In genomic region chr20:17969276-17969883, GRCh38 we compare ENCODE assay signal across 8 cellular contexts. TPM values are rescaled to one million over a fixed set of nuclear protein-coding genes. Genes with fewer than 3 reads are reported as not detected.
DNase-seq lines count a peak whose midpoint lies in the region; ATAC-seq and TF ChIP-seq lines count a peak whose summit lies in the region.

No MANE protein-coding gene starts in this region.

- H3K27ac ChIP-seq in VCaP: peak overlapping the region; percentile 100
- peak overlapping the region; percentile 12 to 65 for H3K27ac ChIP-seq in aorta (ENCODE audit: low read depth in 1 of 2, low read length in 2 of 2)

- H3K9me3 ChIP-seq in aorta (ENCODE audit: control insufficient read depth, low read length): no peaks in the 10 kb centered on the region

- H3K27ac Mint-ChIP-seq in IgD-negative memory B cell (peak overlapping the region; percentile 92 to 99 (median 98)), naive B cell (peak overlapping the region; percentile 96 to 99 (median 98))

- WGBS in aorta, 2 donors: 0% methylated on average over 29 of the region's 29 CpGs

- no peaks in the 10 kb centered on the region for H3K27me3 ChIP-seq in aorta (ENCODE audit: control insufficient read depth in 1 of 2, insufficient read depth in 2 of 2, low read length in 1 of 2)

- no peaks in the 10 kb centered on the region for H3K27me3 Mint-ChIP-seq in IgD-negative memory B cell
- H3K27me3 Mint-ChIP-seq in naive B cell: no peaks in the 10 kb centered on the region

- no peak for TF ChIP-seq CTCF in GM12865 (IDR thresholded peaks at IDR 0.05; ENCODE audit: insufficient read depth, low read depth, low read length, missing control alignments)
- TF ChIP-seq CTCF in VCaP (conservative IDR thresholded peaks at IDR 0.05): no peak
- no peak for TF ChIP-seq CTCF in epithelial cell of proximal tubule (conservative IDR thresholded peaks at IDR 0.05; ENCODE audit: low read depth, low read length)

- peak overlapping the region; percentile 95 to 99 (median 98) for H3K4me3 Mint-ChIP-seq in IgD-negative memory B cell
- peak overlapping the region; percentile 94 to 100 (median 96) for H3K4me3 Mint-ChIP-seq in naive B cell

- H3K4me1 Mint-ChIP-seq in IgD-negative memory B cell (peaks cover 40 to 49% (median 46%) of the 10 kb centered on the region in 3 donors), naive B cell (peaks cover 51 to 75% (median 66%) of the 10 kb centered on the region in 3 donors)

- no peaks in the 10 kb centered on the region for H3K36me3 Mint-ChIP-seq in IgD-negative memory B cell
- peaks cover 0 to 6% of the 10 kb centered on the region in 2 donors for H3K36me3 Mint-ChIP-seq in naive B cell

- no peaks in the 10 kb centered on the region for H3K4me1 ChIP-seq in aorta (ENCODE audit: control insufficient read depth in 1 of 2, insufficient read depth in 2 of 2, low read length in 2 of 2)

- no peaks in the 10 kb centered on the region for H3K36me3 ChIP-seq in aorta (ENCODE audit: control insufficient read depth in 1 of 2, insufficient read depth in 2 of 2, low read length in 1 of 2)

- intact Hi-C loops in aorta (cut with DNase I): loop anchor here in 1 of 2 donors (5.0 kb wide), 1 partner anchor 287 kb away; the partner anchor contains the start of gene RRBP1

- ATAC-seq in GM21619 (IDR thresholded peaks at IDR 0.05; ENCODE audit: unreplicated experiment) (peak; percentile 5), naive B cell (ENCODE audit: low read depth in 2 of 2) (no peak), aorta (ENCODE audit: low FRiP score) (peak; percentile 36)

- DNase-seq in GM12865 (ENCODE audit: low read depth) (peak; percentile 64), epithelial cell of proximal tubule (ENCODE audit: low read depth) (no peak), naive B cell (no peak), aorta (peak in 1 of 2 donors; percentile 53), mesenteric fat pad (ENCODE audit: low spot score) (no peak)

- H3K4me3 ChIP-seq in GM12865 (ENCODE audit: low read depth, low read length) (peak overlapping the region; percentile 78), epithelial cell of proximal tubule (ENCODE audit: low read depth, low read length) (peak overlapping the region; percentile 93), aorta (ENCODE audit: low read length in 2 of 2) (peak overlapping the region; percentile 64 to 86)

- H3K9me3 Mint-ChIP-seq in IgD-negative memory B cell (no peaks in the 10 kb centered on the region), naive B cell (no peaks in the 10 kb centered on the region)

RNA-seq across cellular contexts. Expression of gene MGME1, which starts 0.6 kb away (rescaled TPM):
- polyA plus RNA-seq in IgD-negative memory B cell: 29.2 TPM
- 15.2 and 23.7 TPM in 2 replicates for total RNA-seq in epithelial cell of proximal tubule
- 10 to 100 TPM; 16.3 to 99.1 (median 43.2) TPM for polyA plus RNA-seq in naive B cell (ENCODE audit: low read depth in 6 of 6)
- total RNA-seq in aorta: 10 to 100 TPM; 10.8 to 14.7 TPM
- 10 to 100 TPM in 1 of 2 donors, 1 to 10 TPM in 1; 8.8 to 13.4 TPM for polyA plus RNA-seq in aorta
- total RNA-seq in mesenteric fat pad: 10.6 TPM

RNA-seq across cellular contexts. Expression of gene SNX5, which starts 0.8 kb away (rescaled TPM):
- 103 TPM for polyA plus RNA-seq in IgD-negative memory B cell
- total RNA-seq in epithelial cell of proximal tubule: 182 and 185 TPM in 2 replicates
- 100 to 1,000 TPM; 102 to 151 (median 122) TPM for polyA plus RNA-seq in naive B cell (ENCODE audit: low read depth in 6 of 6)
- 10 to 100 TPM; 51.2 to 70.9 TPM for total RNA-seq in aorta
- 10 to 100 TPM; 56.1 to 62.5 TPM for polyA plus RNA-seq in aorta
- total RNA-seq in mesenteric fat pad: 97.6 TPM

Comparison
In these comparisons a context has a peak if more than half of its experiments do, and no peak if none do; other contexts are left out.
1. ATAC-seq: peak in GM21619 (single experiment) and aorta (single experiment); none in naive B cell (0 of 2).
2. Peak in every context shown above with its lines, with median percentiles within 50 percentile points of each other: H3K4me3 ChIP-seq.